19 cellular contexts compared by ENCODE assay signal in the genomic region with DNA sequence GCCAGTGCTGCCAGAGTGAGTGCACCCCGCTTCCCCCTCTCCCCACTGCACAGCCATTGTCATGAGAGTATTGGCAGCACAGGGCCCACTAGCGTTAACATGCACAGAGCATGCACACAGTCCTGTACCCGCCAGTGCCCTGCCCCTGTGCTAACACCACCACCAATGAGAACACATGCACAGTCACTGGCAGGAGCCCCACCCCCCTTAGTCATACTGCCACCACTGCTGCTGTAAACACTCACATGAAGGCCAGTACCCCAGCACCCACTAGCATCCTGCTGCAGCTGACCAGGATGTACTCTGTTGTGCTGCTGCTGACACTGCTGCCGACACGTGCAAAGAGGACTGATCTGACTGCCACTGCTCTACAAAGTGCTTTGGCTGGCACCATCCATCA. TPM values are rescaled to one million over a fixed set of nuclear protein-coding genes. Genes with fewer than 3 reads are reported as not detected.
DNase-seq lines count a peak whose midpoint lies in the region; ATAC-seq lines count a peak whose summit lies in the region.
"Had no signal": no experiment of that assay in that cellular context is flagged by ENCODE, and none has a peak within 500 bp of the region (broad histone marks: within the 10 kb centered on the region; RNA-seq: fewer than 3 reads in every experiment).

No MANE protein-coding gene starts in this region.

- ATAC-seq in activated CD8-positive, alpha-beta memory T cell treated with anti-CD3 and anti-CD28 coated beads, Interleukin-2, amount 10 ng/mL, durations not matched to agents 7 days and 5 days = no peak
- ATAC-seq in activated T-helper 17 cell treated with anti-CD3 and anti-CD28 coated beads, Interleukin-2, amount 50 U/mL, for 72 hours (replicated peaks) = peak; percentile 56
- peak; percentile 14 for ATAC-seq in naive thymus-derived CD4-positive, alpha-beta T cell
- ATAC-seq in HG02610 (IDR thresholded peaks at IDR 0.05; ENCODE audit: unreplicated experiment) = no peak

- no peaks in the 10 kb centered on the region for H3K9me3 ChIP-seq in naive thymus-derived CD4-positive, alpha-beta T cell (ENCODE audit: control insufficient read depth in 2 of 3, low read length in 3 of 3)
- H3K9me3 ChIP-seq: esophagus muscularis mucosa, HAP-1 had no signal

- no peaks in the 10 kb centered on the region for H3K36me3 Mint-ChIP-seq in activated CD8-positive, alpha-beta memory T cell treated with anti-CD3 and anti-CD28 coated beads, Interleukin-2, amount 10 ng/mL, durations not matched to agents 7 days and 5 days
- H3K36me3 Mint-ChIP-seq in activated T-helper 17 cell treated with anti-CD3 and anti-CD28 coated beads, Interleukin-2, amount 50 U/mL, for 72 hours (ENCODE audit: low read depth) = no peaks in the 10 kb centered on the region
- H3K36me3 Mint-ChIP-seq in naive thymus-derived CD4-positive, alpha-beta T cell = no peaks in the 10 kb centered on the region
- H3K36me3 Mint-ChIP-seq: activated naive CD4-positive, alpha-beta T cell treated with anti-CD3 and anti-CD28 coated beads, Interleukin-2, amount 10 ng/mL, durations not matched to agents 7 days and 5 days; memory B cell; neural progenitor cell had no signal

- peaks cover 0 to 3% of the 10 kb centered on the region in 2 donors for H3K27me3 ChIP-seq in naive thymus-derived CD4-positive, alpha-beta T cell (ENCODE audit: control insufficient read depth in 2 of 2, insufficient read depth in 2 of 2, low read length in 2 of 2)
- H3K27me3 ChIP-seq: brain microvascular endothelial cell, neural progenitor cell had no signal

- H3K4me1 Mint-ChIP-seq in activated CD8-positive, alpha-beta memory T cell treated with anti-CD3 and anti-CD28 coated beads, Interleukin-2, amount 10 ng/mL, durations not matched to agents 7 days and 5 days = no peaks in the 10 kb centered on the region
- no peaks in the 10 kb centered on the region for H3K4me1 Mint-ChIP-seq in activated T-helper 17 cell treated with anti-CD3 and anti-CD28 coated beads, Interleukin-2, amount 50 U/mL, for 72 hours
- H3K4me1 Mint-ChIP-seq in naive thymus-derived CD4-positive, alpha-beta T cell = no peaks in the 10 kb centered on the region
- H3K4me1 Mint-ChIP-seq: activated naive CD4-positive, alpha-beta T cell treated with anti-CD3 and anti-CD28 coated beads, Interleukin-2, amount 10 ng/mL, durations not matched to agents 7 days and 5 days; memory B cell had no signal

- POLR2A ChIA-PET in naive thymus-derived CD4-positive, alpha-beta T cell (lab: Charles Lee) = no interaction called here

- no peak for DNase-seq in activated CD8-positive, alpha-beta memory T cell treated with anti-CD3 and anti-CD28 coated beads, Interleukin-2, amount 10 ng/mL, durations not matched to agents 7 days and 5 days
- DNase-seq in activated CD8-positive, alpha-beta memory T cell treated with anti-CD3 and anti-CD28 coated beads, Interleukin-2, amount 50 U/mL, for 4 hours = no peak
- peak; percentile 51 for DNase-seq in H4 (ENCODE audit: low spot score)
- no peak for DNase-seq in naive thymus-derived CD4-positive, alpha-beta T cell
- DNase-seq in stimulated activated naive CD4-positive, alpha-beta T cell (lab: John Stamatoyannopoulos, UW) = no peak
- DNase-seq in mucosa of gallbladder (ENCODE audit: low spot score) = no peak
- DNase-seq: activated naive CD4-positive, alpha-beta T cell treated with anti-CD3 and anti-CD28 coated beads, Interleukin-2, amount 10 ng/mL, durations not matched to agents 7 days and 5 days; brain microvascular endothelial cell; head of caudate nucleus; NCI-H2171; retina; SW 1271 had no signal

- H3K4me3 Mint-ChIP-seq in activated CD8-positive, alpha-beta memory T cell treated with anti-CD3 and anti-CD28 coated beads, Interleukin-2, amount 10 ng/mL, durations not matched to agents 7 days and 5 days = no peak overlapping the region
- H3K4me3 Mint-ChIP-seq in activated T-helper 17 cell treated with anti-CD3 and anti-CD28 coated beads, Interleukin-2, amount 50 U/mL, for 72 hours = no peak overlapping the region
- H3K4me3 Mint-ChIP-seq in naive thymus-derived CD4-positive, alpha-beta T cell = no peak overlapping the region
- H3K4me3 Mint-ChIP-seq: activated naive CD4-positive, alpha-beta T cell treated with anti-CD3 and anti-CD28 coated beads, Interleukin-2, amount 10 ng/mL, durations not matched to agents 7 days and 5 days; memory B cell; neural progenitor cell had no signal

- no peaks in the 10 kb centered on the region for H3K4me1 ChIP-seq in naive thymus-derived CD4-positive, alpha-beta T cell (ENCODE audit: control insufficient read depth in 2 of 2, insufficient read depth in 2 of 2, low read length in 2 of 2)
- H3K4me1 ChIP-seq: esophagus muscularis mucosa, neural progenitor cell had no signal

- H3K27ac ChIP-seq in naive thymus-derived CD4-positive, alpha-beta T cell (ENCODE audit: low read depth, low read length) = no peak overlapping the region
- H3K27ac ChIP-seq: brain microvascular endothelial cell, esophagus muscularis mucosa, neural progenitor cell, VCaP had no signal

- H3K27ac Mint-ChIP-seq in activated CD8-positive, alpha-beta memory T cell treated with anti-CD3 and anti-CD28 coated beads, Interleukin-2, amount 10 ng/mL, durations not matched to agents 7 days and 5 days = peak overlapping the region; percentile 61
- H3K27ac Mint-ChIP-seq in activated T-helper 17 cell treated with anti-CD3 and anti-CD28 coated beads, Interleukin-2, amount 50 U/mL, for 72 hours = no peak overlapping the region
- H3K27ac Mint-ChIP-seq in naive thymus-derived CD4-positive, alpha-beta T cell = no peak overlapping the region
- H3K27ac Mint-ChIP-seq: activated naive CD4-positive, alpha-beta T cell treated with anti-CD3 and anti-CD28 coated beads, Interleukin-2, amount 10 ng/mL, durations not matched to agents 7 days and 5 days; memory B cell; neural progenitor cell had no signal

- H3K9me3 Mint-ChIP-seq in activated CD8-positive, alpha-beta memory T cell treated with anti-CD3 and anti-CD28 coated beads, Interleukin-2, amount 10 ng/mL, durations not matched to agents 7 days and 5 days (ENCODE audit: low read depth) = no peaks in the 10 kb centered on the region
- no peaks in the 10 kb centered on the region for H3K9me3 Mint-ChIP-seq in activated T-helper 17 cell treated with anti-CD3 and anti-CD28 coated beads, Interleukin-2, amount 50 U/mL, for 72 hours
- H3K9me3 Mint-ChIP-seq in naive thymus-derived CD4-positive, alpha-beta T cell = no peaks in the 10 kb centered on the region
- H3K9me3 Mint-ChIP-seq: activated naive CD4-positive, alpha-beta T cell treated with anti-CD3 and anti-CD28 coated beads, Interleukin-2, amount 10 ng/mL, durations not matched to agents 7 days and 5 days; memory B cell; neural progenitor cell had no signal

- intact Hi-C loops in naive thymus-derived CD4-positive, alpha-beta T cell (cut with micrococcal nuclease) = no loop called here

- CTCF ChIA-PET in activated CD8-positive, alpha-beta memory T cell treated with anti-CD3 and anti-CD28 coated beads, Interleukin-2, amount 10 ng/mL, durations not matched to agents 7 days and 5 days (lab: Charles Lee) = no interaction called here
- CTCF ChIA-PET in naive thymus-derived CD4-positive, alpha-beta T cell (lab: Charles Lee) = interaction anchor here (0.6 kb wide), 1 partner anchor 20 kb away, joined by 4 read pairs; a partner anchor contains a TSS

- no peak overlapping the region for H3K4me3 ChIP-seq in naive thymus-derived CD4-positive, alpha-beta T cell (ENCODE audit: low read length)
- H3K4me3 ChIP-seq: esophagus muscularis mucosa, HAP-1, neural progenitor cell had no signal

- H3K27me3 Mint-ChIP-seq in activated CD8-positive, alpha-beta memory T cell treated with anti-CD3 and anti-CD28 coated beads, Interleukin-2, amount 10 ng/mL, durations not matched to agents 7 days and 5 days = peaks cover 25% of the 10 kb centered on the region
- H3K27me3 Mint-ChIP-seq in activated T-helper 17 cell treated with anti-CD3 and anti-CD28 coated beads, Interleukin-2, amount 50 U/mL, for 72 hours = peaks cover 3% of the 10 kb centered on the region
- H3K27me3 Mint-ChIP-seq in naive thymus-derived CD4-positive, alpha-beta T cell = peaks cover 0 to 39% (median 6%) of the 10 kb centered on the region in 5 donors

- no peaks in the 10 kb centered on the region for H3K36me3 ChIP-seq in naive thymus-derived CD4-positive, alpha-beta T cell (ENCODE audit: control insufficient read depth in 2 of 3, insufficient read depth in 3 of 3, low read length in 3 of 3)
- H3K36me3 ChIP-seq: brain microvascular endothelial cell, esophagus muscularis mucosa, HAP-1, neural progenitor cell had no signal

RNA-seq across cellular contexts. Expression of a gene that starts 19.5 kb away (rescaled TPM):
- 10 to 100 TPM; 18.8 to 24.0 TPM for total RNA-seq in activated CD8-positive, alpha-beta memory T cell treated with anti-CD3 and anti-CD28 coated beads, Interleukin-2, amount 10 ng/mL, durations not matched to agents 7 days and 5 days
- 12.9 and 17.4 TPM in 2 replicates for total RNA-seq in H4 (2014; rRNA removed; shearing (Covaris generic))
- 10 to 100 TPM; 14.6 to 22.7 TPM for total RNA-seq in activated T-helper 17 cell treated with anti-CD3 and anti-CD28 coated beads, Interleukin-2, amount 50 U/mL, for 72 hours
- 10 to 100 TPM; 21.9 to 34.3 (median 30.3) TPM for total RNA-seq in naive thymus-derived CD4-positive, alpha-beta T cell
- polyA plus RNA-seq in naive thymus-derived CD4-positive, alpha-beta T cell = 10 to 100 TPM; 21.0 to 22.9 TPM
- total RNA-seq in mucosa of gallbladder = 12.7 TPM

Comparison
In these comparisons a context has a peak if more than half of its experiments do, and no peak if none do; other contexts are left out.
1. ATAC-seq: peak in activated T-helper 17 cell treated with anti-CD3 and anti-CD28 coated beads, Interleukin-2, amount 50 U/mL, for 72 hours (single experiment) and naive thymus-derived CD4-positive, alpha-beta T cell (single experiment); none in activated CD8-positive, alpha-beta memory T cell treated with anti-CD3 and anti-CD28 coated beads, Interleukin-2, amount 10 ng/mL, durations not matched to agents 7 days and 5 days (single experiment) and HG02610 (single experiment).